Comparison of ENCODE assay signal across 22 cellular contexts in the genomic region with DNA sequence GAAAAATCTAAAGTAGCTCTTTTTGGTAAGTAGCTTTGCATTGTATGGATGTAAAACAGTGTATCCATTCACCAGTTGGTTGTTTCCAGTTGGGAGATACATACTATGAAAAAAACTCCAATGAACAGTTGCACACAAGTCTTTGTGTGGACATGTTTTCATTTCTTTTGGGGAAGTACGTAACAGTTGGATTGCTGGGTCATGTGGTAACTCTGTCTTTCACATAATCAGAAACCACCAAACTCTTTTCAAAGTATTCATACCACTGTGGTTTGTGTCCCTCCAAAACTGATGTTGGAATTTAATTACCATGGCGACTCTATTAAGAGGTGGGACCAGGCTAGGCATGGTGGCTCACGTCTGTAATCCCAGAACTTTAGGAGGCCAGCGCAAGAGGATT. TPM values are rescaled to one million over a fixed set of nuclear protein-coding genes. Genes with fewer than 3 reads are reported as not detected.
DNase-seq lines count a peak whose midpoint lies in the region; ATAC-seq and TF ChIP-seq lines count a peak whose summit lies in the region.
"Had no signal": no experiment of that assay in that cellular context is flagged by ENCODE, and none has a peak within 500 bp of the region (broad histone marks: within the 10 kb centered on the region; RNA-seq: fewer than 3 reads in every experiment).

No MANE protein-coding gene starts in this region.

- no peak for ATAC-seq in naive thymus-derived CD4-positive, alpha-beta T cell
- no peak for ATAC-seq in GM18498 (IDR thresholded peaks at IDR 0.05; ENCODE audit: unreplicated experiment)
- ATAC-seq: Right ventricle myocardium inferior had no signal

- H3K9me3 ChIP-seq in naive thymus-derived CD4-positive, alpha-beta T cell (ENCODE audit: control insufficient read depth in 2 of 3, low read length in 3 of 3) = peaks cover 0 to 46% (median 7%) of the 10 kb centered on the region in 3 experiments
- H3K9me3 ChIP-seq: upper lobe of left lung had no signal

- intact Hi-C loops in activated T-helper 1 cell treated with anti-CD3 and anti-CD28 coated beads, Interleukin-12 subunit alpha, Interleukin-12 subunit beta, Interleukin-2, Interleukin-4 antibody, amounts not matched to agents 30 ng/mL and 10 ng/mL and 1 ng/mL, durations not matched to agents 14 hours and 24 hours and 36 hours (cut with micrococcal nuclease) = no loop called here
- intact Hi-C loops in naive thymus-derived CD4-positive, alpha-beta T cell (cut with micrococcal nuclease) = no loop called here
- intact Hi-C loops in activated CD4-positive, alpha-beta memory T cell treated with anti-CD3 and anti-CD28 coated beads for 36 hours (cut with micrococcal nuclease) = no loop called here

- CTCF ChIA-PET in naive thymus-derived CD4-positive, alpha-beta T cell (lab: Charles Lee) = no interaction called here
- CTCF ChIA-PET in activated CD4-positive, alpha-beta memory T cell treated with anti-CD3 and anti-CD28 coated beads for 36 hours (lab: Charles Lee) = no interaction called here

- H3K4me1 Mint-ChIP-seq in activated T-helper 1 cell treated with anti-CD3 and anti-CD28 coated beads, Interleukin-12 subunit alpha, Interleukin-12 subunit beta, Interleukin-2, Interleukin-4 antibody, amounts not matched to agents 30 ng/mL and 10 ng/mL and 1 ng/mL, durations not matched to agents 14 hours and 24 hours and 36 hours (ENCODE audit: low read depth) = peaks cover 47% of the 10 kb centered on the region
- H3K4me1 Mint-ChIP-seq in naive thymus-derived CD4-positive, alpha-beta T cell = peaks cover 27 to 45% (median 36%) of the 10 kb centered on the region in 7 donors
- H3K4me1 Mint-ChIP-seq in activated CD4-positive, alpha-beta memory T cell treated with anti-CD3 and anti-CD28 coated beads for 36 hours (ENCODE audit: low read depth) = peaks cover 40% of the 10 kb centered on the region

- POLR2A ChIA-PET in naive thymus-derived CD4-positive, alpha-beta T cell (lab: Charles Lee) = interaction anchor here (0.7 to 1.9 kb wide), 3 partner anchors 10 to 61 kb away, joined by 5 to 8 read pairs (median 6); a partner anchor contains a TSS
- POLR2A ChIA-PET in activated CD4-positive, alpha-beta memory T cell treated with anti-CD3 and anti-CD28 coated beads for 36 hours (lab: Charles Lee) = interaction anchor here (1.1 kb wide), 1 partner anchor 17 kb away, joined by 3 read pairs; no protein-coding TSS in a partner anchor

- no peak overlapping the region for H3K27ac ChIP-seq in naive thymus-derived CD4-positive, alpha-beta T cell (ENCODE audit: low read depth, low read length)
- H3K27ac ChIP-seq: upper lobe of left lung had no signal

- H3K4me3 ChIP-seq in GM12865 (ENCODE audit: low read depth, low read length) = no peak overlapping the region
- H3K4me3 ChIP-seq in naive thymus-derived CD4-positive, alpha-beta T cell (ENCODE audit: low read length) = no peak overlapping the region
- H3K4me3 ChIP-seq: upper lobe of left lung had no signal

- H3K4me1 ChIP-seq in naive thymus-derived CD4-positive, alpha-beta T cell (ENCODE audit: control insufficient read depth in 2 of 2, insufficient read depth in 2 of 2, low read length in 2 of 2) = peaks cover 29 to 34% of the 10 kb centered on the region in 2 donors

- TF ChIP-seq CTCF in GM12865 (IDR thresholded peaks at IDR 0.05; ENCODE audit: insufficient read depth, low read depth, low read length, missing control alignments) = no peak

- H3K27ac Mint-ChIP-seq in activated T-helper 1 cell treated with anti-CD3 and anti-CD28 coated beads, Interleukin-12 subunit alpha, Interleukin-12 subunit beta, Interleukin-2, Interleukin-4 antibody, amounts not matched to agents 30 ng/mL and 10 ng/mL and 1 ng/mL, durations not matched to agents 14 hours and 24 hours and 36 hours = peak overlapping the region; percentile 40
- H3K27ac Mint-ChIP-seq in naive thymus-derived CD4-positive, alpha-beta T cell = peak overlapping the region in 7 of 9 donors; percentile 7 to 83 (median 43)
- no peak overlapping the region for H3K27ac Mint-ChIP-seq in activated CD4-positive, alpha-beta memory T cell treated with anti-CD3 and anti-CD28 coated beads for 36 hours
- H3K27ac Mint-ChIP-seq: H9 had no signal

- peak; percentile 28 for DNase-seq in GM12865 (ENCODE audit: low read depth)
- DNase-seq in Kasumi-1 (lab: John Stamatoyannopoulos, UW) = peak; percentile 40 to 49
- no peak for DNase-seq in activated T-helper 1 cell treated with anti-CD3 and anti-CD28 coated beads, Interleukin-12 subunit alpha, Interleukin-12 subunit beta, Interleukin-2, Interleukin-4 antibody, amounts not matched to agents 30 ng/mL and 10 ng/mL and 1 ng/mL, durations not matched to agents 14 hours and 24 hours and 36 hours (ENCODE audit: low spot score)
- no peak for DNase-seq in naive thymus-derived CD4-positive, alpha-beta T cell
- DNase-seq in activated CD4-positive, alpha-beta memory T cell treated with anti-CD3 and anti-CD28 coated beads for 36 hours = no peak
- no peak for DNase-seq in UCSD-AML1 (lab: John Stamatoyannopoulos, UW; ENCODE audit: unreplicated experiment)
- no peak for DNase-seq in activated CD8-positive, alpha-beta memory T cell treated with anti-CD3 and anti-CD28 coated beads, Interleukin-2, amount 50 U/mL, for 4 hours
- DNase-seq: activated CD4-positive, alpha-beta T cell treated with anti-CD3 and anti-CD28 coated beads for 4 hours; activated T-cell treated with anti-CD3 and anti-CD28 coated beads, Interleukin-2, amount 50 U/mL, for 1 hour; effector CD8-positive, alpha-beta T cell; H9; islet precursor cell; mesendoderm; NCI-H1930; NCI-H446; stimulated activated CD4-positive, alpha-beta T cell treated with anti-CD3 and anti-CD28 coated beads, Interleukin-12 subunit alpha, Interleukin-12 subunit beta, amount 100 ng/mL, for 4 hours; stimulated activated naive CD4-positive, alpha-beta T cell; T-helper 9 cell; upper lobe of left lung had no signal

- no peaks in the 10 kb centered on the region for H3K36me3 ChIP-seq in naive thymus-derived CD4-positive, alpha-beta T cell (ENCODE audit: control insufficient read depth in 2 of 3, insufficient read depth in 3 of 3, low read length in 3 of 3)
- H3K36me3 ChIP-seq: upper lobe of left lung had no signal

- no peaks in the 10 kb centered on the region for H3K27me3 ChIP-seq in naive thymus-derived CD4-positive, alpha-beta T cell (ENCODE audit: control insufficient read depth in 2 of 2, insufficient read depth in 2 of 2, low read length in 2 of 2)
- H3K27me3 ChIP-seq: upper lobe of left lung had no signal

- H3K27me3 Mint-ChIP-seq in activated T-helper 1 cell treated with anti-CD3 and anti-CD28 coated beads, Interleukin-12 subunit alpha, Interleukin-12 subunit beta, Interleukin-2, Interleukin-4 antibody, amounts not matched to agents 30 ng/mL and 10 ng/mL and 1 ng/mL, durations not matched to agents 14 hours and 24 hours and 36 hours (ENCODE audit: insufficient read depth) = no peaks in the 10 kb centered on the region
- H3K27me3 Mint-ChIP-seq in naive thymus-derived CD4-positive, alpha-beta T cell = peaks cover 0 to 6% (median 0%) of the 10 kb centered on the region in 5 donors
- H3K27me3 Mint-ChIP-seq in activated CD4-positive, alpha-beta memory T cell treated with anti-CD3 and anti-CD28 coated beads for 36 hours = no peaks in the 10 kb centered on the region

- peaks cover 38% of the 10 kb centered on the region for H3K36me3 Mint-ChIP-seq in activated T-helper 1 cell treated with anti-CD3 and anti-CD28 coated beads, Interleukin-12 subunit alpha, Interleukin-12 subunit beta, Interleukin-2, Interleukin-4 antibody, amounts not matched to agents 30 ng/mL and 10 ng/mL and 1 ng/mL, durations not matched to agents 14 hours and 24 hours and 36 hours (ENCODE audit: low read depth)
- peaks cover 17 to 59% (median 20%) of the 10 kb centered on the region in 5 donors for H3K36me3 Mint-ChIP-seq in naive thymus-derived CD4-positive, alpha-beta T cell
- peaks cover 31% of the 10 kb centered on the region for H3K36me3 Mint-ChIP-seq in activated CD4-positive, alpha-beta memory T cell treated with anti-CD3 and anti-CD28 coated beads for 36 hours

- peaks cover 52% of the 10 kb centered on the region for H3K9me3 Mint-ChIP-seq in activated T-helper 1 cell treated with anti-CD3 and anti-CD28 coated beads, Interleukin-12 subunit alpha, Interleukin-12 subunit beta, Interleukin-2, Interleukin-4 antibody, amounts not matched to agents 30 ng/mL and 10 ng/mL and 1 ng/mL, durations not matched to agents 14 hours and 24 hours and 36 hours
- H3K9me3 Mint-ChIP-seq in naive thymus-derived CD4-positive, alpha-beta T cell = peaks cover 5 to 66% (median 35%) of the 10 kb centered on the region in 11 donors
- peaks cover 33% of the 10 kb centered on the region for H3K9me3 Mint-ChIP-seq in activated CD4-positive, alpha-beta memory T cell treated with anti-CD3 and anti-CD28 coated beads for 36 hours

- H3K4me3 Mint-ChIP-seq in activated T-helper 1 cell treated with anti-CD3 and anti-CD28 coated beads, Interleukin-12 subunit alpha, Interleukin-12 subunit beta, Interleukin-2, Interleukin-4 antibody, amounts not matched to agents 30 ng/mL and 10 ng/mL and 1 ng/mL, durations not matched to agents 14 hours and 24 hours and 36 hours = no peak overlapping the region
- no peak overlapping the region for H3K4me3 Mint-ChIP-seq in naive thymus-derived CD4-positive, alpha-beta T cell
- H3K4me3 Mint-ChIP-seq in activated CD4-positive, alpha-beta memory T cell treated with anti-CD3 and anti-CD28 coated beads for 36 hours = no peak overlapping the region
- H3K4me3 Mint-ChIP-seq: H9, neural crest cell had no signal

RNA-seq across cellular contexts. Expression of a gene that starts 58.9 kb away (rescaled TPM):
- total RNA-seq in activated T-helper 1 cell treated with anti-CD3 and anti-CD28 coated beads, Interleukin-12 subunit alpha, Interleukin-12 subunit beta, Interleukin-2, Interleukin-4 antibody, amounts not matched to agents 30 ng/mL and 10 ng/mL and 1 ng/mL, durations not matched to agents 14 hours and 24 hours and 36 hours = 63.0 and 66.2 TPM in 2 replicates
- total RNA-seq in naive thymus-derived CD4-positive, alpha-beta T cell = 100 to 1,000 TPM; 141 to 490 (median 161) TPM
- polyA plus RNA-seq in naive thymus-derived CD4-positive, alpha-beta T cell = 100 to 1,000 TPM; 168 to 239 TPM
- 10 to 100 TPM; 62.4 to 67.0 TPM for total RNA-seq in activated CD4-positive, alpha-beta memory T cell treated with anti-CD3 and anti-CD28 coated beads for 36 hours

Comparison
In these comparisons a context has a peak if more than half of its experiments do, and no peak if none do; other contexts are left out.
1. DNase-seq: peak in GM12865 (single experiment) and Kasumi-1 (2 of 2); none in activated T-helper 1 cell treated with anti-CD3 and anti-CD28 coated beads, Interleukin-12 subunit alpha, Interleukin-12 subunit beta, Interleukin-2, Interleukin-4 antibody, amounts not matched to agents 30 ng/mL and 10 ng/mL and 1 ng/mL, durations not matched to agents 14 hours and 24 hours and 36 hours (single experiment), naive thymus-derived CD4-positive, alpha-beta T cell (0 of 9), activated CD4-positive, alpha-beta memory T cell treated with anti-CD3 and anti-CD28 coated beads for 36 hours (single experiment), UCSD-AML1 (single experiment) and activated CD8-positive, alpha-beta memory T cell treated with anti-CD3 and anti-CD28 coated beads, Interleukin-2, amount 50 U/mL, for 4 hours (single experiment).